In genomic region chr17:31533546-31534155, GRCh38 we compare ENCODE assay signal across 1 cellular context.
TF ChIP-seq lines count a peak whose summit lies in the region.

No MANE protein-coding gene starts in this region.

TF ChIP-seq in HEK293, 187 proteins besides CTCF, POLR2A, EP300 and RAD21 (continued from another document):
- TF ChIP-seq YY2 (tag by site-specific recombination; IDR thresholded peaks at IDR 0.05) (no peak), KLF9 (tag by site-specific recombination; IDR thresholded peaks at IDR 0.05; ENCODE audit: low read depth) (peak; percentile 35; the same call in 1 of the 2 replicates), ZNF394 (tag by site-specific recombination; IDR thresholded peaks at IDR 0.05; ENCODE audit: borderline replicate concordance) (peak; percentile 48; the same call in 1 of the 2 replicates), ZNF211 (tag by site-specific recombination; IDR thresholded peaks at IDR 0.05; ENCODE audit: low read depth) (no peak), SP3 (tag by site-specific recombination; IDR thresholded peaks at IDR 0.05) (peak; percentile 33; the same call in 1 of the 2 replicates), GFI1B (tag by site-specific recombination; IDR thresholded peaks at IDR 0.05) (peak; percentile 40; the same call in 1 of the 2 replicates), ZBTB1 (tag by site-specific recombination; IDR thresholded peaks at IDR 0.05) (no peak), ZIC2 (tag by site-specific recombination; IDR thresholded peaks at IDR 0.05) (0 out of 2 replicates have a peak, but pooled peaks have one; percentile 14), ZBTB11 (tag by site-specific recombination; conservative IDR thresholded peaks at IDR 0.05; ENCODE audit: low read depth) (no peak), ZBTB20 (tag by site-specific recombination; IDR thresholded peaks at IDR 0.05) (peak; percentile 96), ZNF202 (tag by site-specific recombination; IDR thresholded peaks at IDR 0.05; ENCODE audit: borderline replicate concordance) (no peak), ZNF639 (tag by site-specific recombination; IDR thresholded peaks at IDR 0.05) (no peak), ZNF513 (tag by site-specific recombination; IDR thresholded peaks at IDR 0.05) (no peak), ZNF398 (tag by site-specific recombination; IDR thresholded peaks at IDR 0.05) (no peak), AEBP2 (tag by site-specific recombination; IDR thresholded peaks at IDR 0.05; ENCODE audit: borderline replicate concordance) (no peak), ZNF223 (tag by site-specific recombination; IDR thresholded peaks at IDR 0.05) (no peak)
